In the genomic region with DNA sequence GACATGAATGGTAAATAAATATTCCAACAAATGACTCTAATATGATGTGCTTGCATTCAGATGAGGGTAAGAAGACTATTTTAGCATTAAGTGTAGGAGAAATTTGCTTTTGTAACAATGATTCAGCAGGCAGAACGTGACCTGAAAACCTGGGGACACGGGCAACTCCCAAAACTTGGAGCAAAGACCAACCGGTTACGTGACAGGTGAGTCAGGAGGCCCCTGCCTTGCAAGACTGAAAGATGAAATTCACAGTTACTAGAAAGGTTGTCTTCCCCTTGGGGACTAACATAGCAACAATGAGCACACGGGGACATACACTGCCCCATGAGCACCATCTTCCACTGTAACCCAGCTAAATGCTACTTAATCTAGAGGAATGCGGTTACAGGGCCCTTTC, we compare ENCODE assay signal across 36 cellular contexts.
"Had no signal": no experiment of that assay in that cellular context is flagged by ENCODE, and none has a peak within 500 bp of the region (broad histone marks: within the 10 kb centered on the region; RNA-seq: fewer than 3 reads in every experiment).

No MANE protein-coding gene starts in this region.

- H3K27me3 Mint-ChIP-seq: activated B cell treated with CpG ODN at 0.5 μM for 24 hours; activated CD4-positive, alpha-beta memory T cell treated with anti-CD3 and anti-CD28 coated beads, Interleukin-2, amount 10 ng/mL, durations not matched to agents 7 days and 5 days; activated CD8-positive, alpha-beta memory T cell treated with anti-CD3 and anti-CD28 coated beads, Interleukin-2, amount 10 ng/mL, durations not matched to agents 7 days and 5 days; activated naive CD4-positive, alpha-beta T cell treated with anti-CD3 and anti-CD28 coated beads, Interleukin-2, amount 50 U/mL, for 24 hours; activated naive CD8-positive, alpha-beta T cell treated with anti-CD3 and anti-CD28 coated beads, Interleukin-2, amount 10 ng/mL, durations not matched to agents 7 days and 5 days; activated T-cell treated with anti-CD3 and anti-CD28 coated beads, Interleukin-2, amount 50 U/mL, for 24 hours had no signal

- H3K36me3 Mint-ChIP-seq: activated CD8-positive, alpha-beta memory T cell treated with anti-CD3 and anti-CD28 coated beads, Interleukin-2, amount 10 ng/mL, durations not matched to agents 7 days and 5 days; activated naive CD8-positive, alpha-beta T cell treated with anti-CD3 and anti-CD28 coated beads, Interleukin-2, amount 10 ng/mL, durations not matched to agents 7 days and 5 days had no signal

- H3K9me3 Mint-ChIP-seq: activated B cell treated with CpG ODN at 0.5 μM for 24 hours; activated CD4-positive, alpha-beta memory T cell treated with anti-CD3 and anti-CD28 coated beads, Interleukin-2, amount 10 ng/mL, durations not matched to agents 7 days and 5 days; activated naive CD4-positive, alpha-beta T cell treated with anti-CD3 and anti-CD28 coated beads, Interleukin-2, amount 50 U/mL, for 24 hours; activated naive CD8-positive, alpha-beta T cell treated with anti-CD3 and anti-CD28 coated beads, Interleukin-2, amount 10 ng/mL, durations not matched to agents 7 days and 5 days; activated T-cell treated with anti-CD3 and anti-CD28 coated beads, Interleukin-2, amount 50 U/mL, for 24 hours; activated T-helper 2 cell treated with anti-CD3 and anti-CD28 coated beads, Interferon-gamma antibody, Interleukin-2, Interleukin-4, amounts not matched to agents 10 μg/mL and 5 μg/mL and 100 μg/mL, durations not matched to agents 14 hours and 24 hours and 36 hours had no signal

- H3K36me3 ChIP-seq: breast epithelium, MG63 had no signal

- H3K27ac ChIP-seq: ascending aorta, breast epithelium, Peyer's patch, VCaP had no signal

- H3K4me3 Mint-ChIP-seq: activated B cell treated with CpG ODN at 0.5 μM for 24 hours; activated CD4-positive, alpha-beta memory T cell treated with anti-CD3 and anti-CD28 coated beads, Interleukin-2, amount 10 ng/mL, durations not matched to agents 7 days and 5 days; activated CD8-positive, alpha-beta memory T cell treated with anti-CD3 and anti-CD28 coated beads, Interleukin-2, amount 10 ng/mL, durations not matched to agents 7 days and 5 days; activated naive CD4-positive, alpha-beta T cell treated with anti-CD3 and anti-CD28 coated beads, Interleukin-2, amount 50 U/mL, for 24 hours; activated naive CD8-positive, alpha-beta T cell treated with anti-CD3 and anti-CD28 coated beads, Interleukin-2, amount 10 ng/mL, durations not matched to agents 7 days and 5 days; activated T-cell treated with anti-CD3 and anti-CD28 coated beads, Interleukin-2, amount 50 U/mL, for 24 hours had no signal

- H3K27me3 ChIP-seq: ascending aorta, breast epithelium, MG63, Peyer's patch had no signal

- ATAC-seq: activated CD8-positive, alpha-beta memory T cell treated with anti-CD3 and anti-CD28 coated beads, Interleukin-2, amount 10 ng/mL, durations not matched to agents 7 days and 5 days; PC-3; SK-N-SH treated with all-trans-retinoic acid at 6 μM for 48 hours had no signal

- H3K4me3 ChIP-seq: ascending aorta, breast epithelium, MG63, Peyer's patch had no signal

- H3K9me3 ChIP-seq: ascending aorta, breast epithelium, MG63, Peyer's patch had no signal

- H3K4me1 ChIP-seq: ascending aorta, breast epithelium, Peyer's patch had no signal

- H3K27ac Mint-ChIP-seq: activated B cell treated with CpG ODN at 0.5 μM for 24 hours; activated CD4-positive, alpha-beta memory T cell treated with anti-CD3 and anti-CD28 coated beads, Interleukin-2, amount 10 ng/mL, durations not matched to agents 7 days and 5 days; activated CD8-positive, alpha-beta memory T cell treated with anti-CD3 and anti-CD28 coated beads, Interleukin-2, amount 10 ng/mL, durations not matched to agents 7 days and 5 days; activated naive CD4-positive, alpha-beta T cell treated with anti-CD3 and anti-CD28 coated beads, Interleukin-2, amount 50 U/mL, for 24 hours; activated naive CD8-positive, alpha-beta T cell treated with anti-CD3 and anti-CD28 coated beads, Interleukin-2, amount 10 ng/mL, durations not matched to agents 7 days and 5 days; activated T-cell treated with anti-CD3 and anti-CD28 coated beads, Interleukin-2, amount 50 U/mL, for 24 hours; activated T-helper 2 cell treated with anti-CD3 and anti-CD28 coated beads, Interferon-gamma antibody, Interleukin-2, Interleukin-4, amounts not matched to agents 10 μg/mL and 5 μg/mL and 100 μg/mL, durations not matched to agents 14 hours and 24 hours and 36 hours had no signal

- DNase-seq: activated B cell treated with CpG ODN at 0.5 μM for 24 hours; activated CD4-positive, alpha-beta memory T cell treated with anti-CD3 and anti-CD28 coated beads, Interleukin-2, amount 10 ng/mL, durations not matched to agents 7 days and 5 days; activated CD4-positive, alpha-beta T cell treated with anti-CD3 and anti-CD28 coated beads for 4 hours; activated CD4-positive, alpha-beta T cell treated with anti-CD3 and anti-CD28 coated beads, Interleukin-2, amount 50 U/mL, for 1 hour; activated CD4-positive, CD25-positive, alpha-beta regulatory T cell treated with anti-CD3 and anti-CD28 coated beads, Interleukin-2, amount 50 U/mL, for 72 hours; activated CD8-positive, alpha-beta memory T cell treated with anti-CD3 and anti-CD28 coated beads, Interleukin-2, amount 10 ng/mL, durations not matched to agents 7 days and 5 days; activated gamma-delta T cell; activated naive CD4-positive, alpha-beta T cell treated with Interleukin-2 at 50 U/mL for 16 hours; activated naive CD8-positive, alpha-beta T cell treated with anti-CD3 and anti-CD28 coated beads, Interleukin-2, amount 10 ng/mL, durations not matched to agents 7 days and 5 days; amygdala; Kasumi-1; KG1; MG63; NCI-H1048; NCI-H1105 treated with DMSO at 0.1 percent for 48 hours; NCI-H1436; NCI-H1694; NCI-H1930; NCI-H2081 treated with DMSO at 0.1 percent for 48 hours; NCI-H226; NCI-H446 treated with DMSO at 0.1 percent for 48 hours; NCI-H524 treated with DMSO at 0.1 percent for 48 hours; PC-3; Peyer's patch; RPMI8226; SIG-M5; T-helper 1 cell; T-helper 2 cell; T-helper 9 cell had no signal

- H3K4me1 Mint-ChIP-seq: activated B cell treated with CpG ODN at 0.5 μM for 24 hours; activated CD8-positive, alpha-beta memory T cell treated with anti-CD3 and anti-CD28 coated beads, Interleukin-2, amount 10 ng/mL, durations not matched to agents 7 days and 5 days; activated naive CD4-positive, alpha-beta T cell treated with anti-CD3 and anti-CD28 coated beads, Interleukin-2, amount 50 U/mL, for 24 hours; activated naive CD8-positive, alpha-beta T cell treated with anti-CD3 and anti-CD28 coated beads, Interleukin-2, amount 10 ng/mL, durations not matched to agents 7 days and 5 days had no signal
